Comparison of ENCODE assay signal across 1 cellular context in genomic region chr16:30186782-30187555, GRCh38.
TF ChIP-seq lines count a peak whose summit lies in the region.

No MANE protein-coding gene starts in this region.

TF ChIP-seq in K562, 482 proteins besides CTCF, POLR2A, EP300 and RAD21 (continued from another document and continues in another):
- TF ChIP-seq, protein P1, sequence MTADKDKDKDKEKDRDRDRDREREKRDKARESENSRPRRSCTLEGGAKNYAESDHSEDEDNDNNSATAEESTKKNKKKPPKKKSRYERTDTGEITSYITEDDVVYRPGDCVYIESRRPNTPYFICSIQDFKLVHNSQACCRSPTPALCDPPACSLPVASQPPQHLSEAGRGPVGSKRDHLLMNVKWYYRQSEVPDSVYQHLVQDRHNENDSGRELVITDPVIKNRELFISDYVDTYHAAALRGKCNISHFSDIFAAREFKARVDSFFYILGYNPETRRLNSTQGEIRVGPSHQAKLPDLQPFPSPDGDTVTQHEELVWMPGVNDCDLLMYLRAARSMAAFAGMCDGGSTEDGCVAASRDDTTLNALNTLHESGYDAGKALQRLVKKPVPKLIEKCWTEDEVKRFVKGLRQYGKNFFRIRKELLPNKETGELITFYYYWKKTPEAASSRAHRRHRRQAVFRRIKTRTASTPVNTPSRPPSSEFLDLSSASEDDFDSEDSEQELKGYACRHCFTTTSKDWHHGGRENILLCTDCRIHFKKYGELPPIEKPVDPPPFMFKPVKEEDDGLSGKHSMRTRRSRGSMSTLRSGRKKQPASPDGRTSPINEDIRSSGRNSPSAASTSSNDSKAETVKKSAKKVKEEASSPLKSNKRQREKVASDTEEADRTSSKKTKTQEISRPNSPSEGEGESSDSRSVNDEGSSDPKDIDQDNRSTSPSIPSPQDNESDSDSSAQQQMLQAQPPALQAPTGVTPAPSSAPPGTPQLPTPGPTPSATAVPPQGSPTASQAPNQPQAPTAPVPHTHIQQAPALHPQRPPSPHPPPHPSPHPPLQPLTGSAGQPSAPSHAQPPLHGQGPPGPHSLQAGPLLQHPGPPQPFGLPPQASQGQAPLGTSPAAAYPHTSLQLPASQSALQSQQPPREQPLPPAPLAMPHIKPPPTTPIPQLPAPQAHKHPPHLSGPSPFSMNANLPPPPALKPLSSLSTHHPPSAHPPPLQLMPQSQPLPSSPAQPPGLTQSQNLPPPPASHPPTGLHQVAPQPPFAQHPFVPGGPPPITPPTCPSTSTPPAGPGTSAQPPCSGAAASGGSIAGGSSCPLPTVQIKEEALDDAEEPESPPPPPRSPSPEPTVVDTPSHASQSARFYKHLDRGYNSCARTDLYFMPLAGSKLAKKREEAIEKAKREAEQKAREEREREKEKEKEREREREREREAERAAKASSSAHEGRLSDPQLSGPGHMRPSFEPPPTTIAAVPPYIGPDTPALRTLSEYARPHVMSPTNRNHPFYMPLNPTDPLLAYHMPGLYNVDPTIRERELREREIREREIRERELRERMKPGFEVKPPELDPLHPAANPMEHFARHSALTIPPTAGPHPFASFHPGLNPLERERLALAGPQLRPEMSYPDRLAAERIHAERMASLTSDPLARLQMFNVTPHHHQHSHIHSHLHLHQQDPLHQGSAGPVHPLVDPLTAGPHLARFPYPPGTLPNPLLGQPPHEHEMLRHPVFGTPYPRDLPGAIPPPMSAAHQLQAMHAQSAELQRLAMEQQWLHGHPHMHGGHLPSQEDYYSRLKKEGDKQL (CRISPR knock-in tag; IDR thresholded peaks at IDR 0.05; ENCODE audit: borderline replicate concordance): 0 out of 2 replicates have a peak, but pooled peaks have one; percentile 32
- no peak for TF ChIP-seq TCF7L2 (IDR thresholded peaks at IDR 0.05; ENCODE audit: low read depth, low read length)
- TF ChIP-seq FOXP1 (CRISPR knock-in tag; IDR thresholded peaks at IDR 0.05): 0 out of 2 replicates have a peak, but pooled peaks have one; percentile 44
- TF ChIP-seq XRCC5 (IDR thresholded peaks at IDR 0.05; ENCODE audit: low read depth, low read length): peak; percentile 85; the same call in 1 of the 2 replicates
- TF ChIP-seq LCOR (CRISPR knock-in tag; IDR thresholded peaks at IDR 0.05): peak; percentile 50; the same call in 1 of the 2 replicates
- peak; percentile 50 for TF ChIP-seq L3MBTL2 (IDR thresholded peaks at IDR 0.05)
- TF ChIP-seq ZNF584 (CRISPR knock-in tag; IDR thresholded peaks at IDR 0.05; ENCODE audit: low read depth): no peak
- TF ChIP-seq, protein P2, sequence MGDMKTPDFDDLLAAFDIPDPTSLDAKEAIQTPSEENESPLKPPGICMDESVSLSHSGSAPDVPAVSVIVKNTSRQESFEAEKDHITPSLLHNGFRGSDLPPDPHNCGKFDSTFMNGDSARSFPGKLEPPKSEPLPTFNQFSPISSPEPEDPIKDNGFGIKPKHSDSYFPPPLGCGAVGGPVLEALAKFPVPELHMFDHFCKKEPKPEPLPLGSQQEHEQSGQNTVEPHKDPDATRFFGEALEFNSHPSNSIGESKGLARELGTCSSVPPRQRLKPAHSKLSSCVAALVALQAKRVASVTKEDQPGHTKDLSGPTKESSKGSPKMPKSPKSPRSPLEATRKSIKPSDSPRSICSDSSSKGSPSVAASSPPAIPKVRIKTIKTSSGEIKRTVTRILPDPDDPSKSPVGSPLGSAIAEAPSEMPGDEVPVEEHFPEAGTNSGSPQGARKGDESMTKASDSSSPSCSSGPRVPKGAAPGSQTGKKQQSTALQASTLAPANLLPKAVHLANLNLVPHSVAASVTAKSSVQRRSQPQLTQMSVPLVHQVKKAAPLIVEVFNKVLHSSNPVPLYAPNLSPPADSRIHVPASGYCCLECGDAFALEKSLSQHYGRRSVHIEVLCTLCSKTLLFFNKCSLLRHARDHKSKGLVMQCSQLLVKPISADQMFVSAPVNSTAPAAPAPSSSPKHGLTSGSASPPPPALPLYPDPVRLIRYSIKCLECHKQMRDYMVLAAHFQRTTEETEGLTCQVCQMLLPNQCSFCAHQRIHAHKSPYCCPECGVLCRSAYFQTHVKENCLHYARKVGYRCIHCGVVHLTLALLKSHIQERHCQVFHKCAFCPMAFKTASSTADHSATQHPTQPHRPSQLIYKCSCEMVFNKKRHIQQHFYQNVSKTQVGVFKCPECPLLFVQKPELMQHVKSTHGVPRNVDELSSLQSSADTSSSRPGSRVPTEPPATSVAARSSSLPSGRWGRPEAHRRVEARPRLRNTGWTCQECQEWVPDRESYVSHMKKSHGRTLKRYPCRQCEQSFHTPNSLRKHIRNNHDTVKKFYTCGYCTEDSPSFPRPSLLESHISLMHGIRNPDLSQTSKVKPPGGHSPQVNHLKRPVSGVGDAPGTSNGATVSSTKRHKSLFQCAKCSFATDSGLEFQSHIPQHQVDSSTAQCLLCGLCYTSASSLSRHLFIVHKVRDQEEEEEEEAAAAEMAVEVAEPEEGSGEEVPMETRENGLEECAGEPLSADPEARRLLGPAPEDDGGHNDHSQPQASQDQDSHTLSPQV (IDR thresholded peaks at IDR 0.05): no peak; the same call in 1 of the 2 replicates
- peak; percentile 82 to 85 for TF ChIP-seq NRF1 (conservative IDR thresholded peaks at IDR 0.05 in 1 of 2, IDR thresholded peaks at IDR 0.05 in 1 of 2)
- 0 out of 2 replicates have a peak, but pooled peaks have one; percentile 4 for TF ChIP-seq PHB (CRISPR knock-in tag; IDR thresholded peaks at IDR 0.05)
- TF ChIP-seq SMAD4 (CRISPR knock-in tag; conservative IDR thresholded peaks at IDR 0.05): peak; percentile 68
- TF ChIP-seq SAFB2 (IDR thresholded peaks at IDR 0.05; ENCODE audit: borderline replicate concordance, low read depth, low read length, severe bottlenecking): no peak
- TF ChIP-seq, protein P3, sequence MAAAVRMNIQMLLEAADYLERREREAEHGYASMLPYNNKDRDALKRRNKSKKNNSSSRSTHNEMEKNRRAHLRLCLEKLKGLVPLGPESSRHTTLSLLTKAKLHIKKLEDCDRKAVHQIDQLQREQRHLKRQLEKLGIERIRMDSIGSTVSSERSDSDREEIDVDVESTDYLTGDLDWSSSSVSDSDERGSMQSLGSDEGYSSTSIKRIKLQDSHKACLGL (CRISPR knock-in tag; IDR thresholded peaks at IDR 0.05; ENCODE audit: borderline replicate concordance, poor library complexity, severe bottlenecking): peak; percentile 30
- TF ChIP-seq CC2D1A (IDR thresholded peaks at IDR 0.05): peak; percentile 55; the same call in 1 of the 2 replicates
- TF ChIP-seq ZFX (CRISPR knock-in tag; IDR thresholded peaks at IDR 0.05): peak; percentile 62
- peak; percentile 96 for TF ChIP-seq SAFB (IDR thresholded peaks at IDR 0.05; ENCODE audit: borderline replicate concordance, low read depth, low read length)
- no peak for TF ChIP-seq ZNF512 (tag; IDR thresholded peaks at IDR 0.05)
- peak; percentile 4; the same call in 1 of the 2 replicates for TF ChIP-seq PKNOX1 (IDR thresholded peaks at IDR 0.05)
- TF ChIP-seq CBFA2T2 (conservative IDR thresholded peaks at IDR 0.05): peak; percentile 50; the same call in 1 of the 2 replicates
- TF ChIP-seq CSDE1 (IDR thresholded peaks at IDR 0.05): no peak
- TF ChIP-seq, protein P4, sequence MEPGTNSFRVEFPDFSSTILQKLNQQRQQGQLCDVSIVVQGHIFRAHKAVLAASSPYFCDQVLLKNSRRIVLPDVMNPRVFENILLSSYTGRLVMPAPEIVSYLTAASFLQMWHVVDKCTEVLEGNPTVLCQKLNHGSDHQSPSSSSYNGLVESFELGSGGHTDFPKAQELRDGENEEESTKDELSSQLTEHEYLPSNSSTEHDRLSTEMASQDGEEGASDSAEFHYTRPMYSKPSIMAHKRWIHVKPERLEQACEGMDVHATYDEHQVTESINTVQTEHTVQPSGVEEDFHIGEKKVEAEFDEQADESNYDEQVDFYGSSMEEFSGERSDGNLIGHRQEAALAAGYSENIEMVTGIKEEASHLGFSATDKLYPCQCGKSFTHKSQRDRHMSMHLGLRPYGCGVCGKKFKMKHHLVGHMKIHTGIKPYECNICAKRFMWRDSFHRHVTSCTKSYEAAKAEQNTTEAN (CRISPR knock-in tag; IDR thresholded peaks at IDR 0.05): peak; percentile 15; the same call in 1 of the 2 replicates
- peak; percentile 68; the same call in 1 of the 2 replicates for TF ChIP-seq GABPB1 (CRISPR knock-in tag; IDR thresholded peaks at IDR 0.05)
- peak; percentile 20 for TF ChIP-seq CCNT2 (IDR thresholded peaks at IDR 0.05; ENCODE audit: borderline replicate concordance, extremely low read depth, insufficient read length, low read depth, low read length)
- TF ChIP-seq, protein P5, sequence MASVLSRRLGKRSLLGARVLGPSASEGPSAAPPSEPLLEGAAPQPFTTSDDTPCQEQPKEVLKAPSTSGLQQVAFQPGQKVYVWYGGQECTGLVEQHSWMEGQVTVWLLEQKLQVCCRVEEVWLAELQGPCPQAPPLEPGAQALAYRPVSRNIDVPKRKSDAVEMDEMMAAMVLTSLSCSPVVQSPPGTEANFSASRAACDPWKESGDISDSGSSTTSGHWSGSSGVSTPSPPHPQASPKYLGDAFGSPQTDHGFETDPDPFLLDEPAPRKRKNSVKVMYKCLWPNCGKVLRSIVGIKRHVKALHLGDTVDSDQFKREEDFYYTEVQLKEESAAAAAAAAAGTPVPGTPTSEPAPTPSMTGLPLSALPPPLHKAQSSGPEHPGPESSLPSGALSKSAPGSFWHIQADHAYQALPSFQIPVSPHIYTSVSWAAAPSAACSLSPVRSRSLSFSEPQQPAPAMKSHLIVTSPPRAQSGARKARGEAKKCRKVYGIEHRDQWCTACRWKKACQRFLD (CRISPR knock-in tag; IDR thresholded peaks at IDR 0.05): 0 out of 2 replicates have a peak, but pooled peaks have one; percentile 33
- peak; percentile 82; the same call in 1 of the 2 replicates for TF ChIP-seq RREB1 (CRISPR knock-in tag; IDR thresholded peaks at IDR 0.05)
- TF ChIP-seq ZBTB2 (IDR thresholded peaks at IDR 0.05): peak; percentile 94
- TF ChIP-seq HDAC8 (tag; IDR thresholded peaks at IDR 0.05): no peak
- peak; percentile 54 for TF ChIP-seq TCF3 (CRISPR knock-in tag; IDR thresholded peaks at IDR 0.05)
- peak; percentile 92 for TF ChIP-seq HDAC2 (IDR thresholded peaks at IDR 0.05)
- peak in 1 of 2 experiments; percentile 44; a peak in 1 of 4 replicates for TF ChIP-seq TRIM24 (IDR thresholded peaks at IDR 0.05)
- peak; percentile 57 for TF ChIP-seq MYC (IDR thresholded peaks at IDR 0.05; ENCODE audit: low read depth, low read length)
- peak; percentile 15; the same call in 1 of the 2 replicates for TF ChIP-seq MYC (CRISPR knock-in tag; IDR thresholded peaks at IDR 0.05; ENCODE audit: borderline replicate concordance, low read depth)
- no peak for TF ChIP-seq ZNF707 (CRISPR knock-in tag; conservative IDR thresholded peaks at IDR 0.05)
